32 cellular contexts compared by ENCODE assay signal in the genomic region with DNA sequence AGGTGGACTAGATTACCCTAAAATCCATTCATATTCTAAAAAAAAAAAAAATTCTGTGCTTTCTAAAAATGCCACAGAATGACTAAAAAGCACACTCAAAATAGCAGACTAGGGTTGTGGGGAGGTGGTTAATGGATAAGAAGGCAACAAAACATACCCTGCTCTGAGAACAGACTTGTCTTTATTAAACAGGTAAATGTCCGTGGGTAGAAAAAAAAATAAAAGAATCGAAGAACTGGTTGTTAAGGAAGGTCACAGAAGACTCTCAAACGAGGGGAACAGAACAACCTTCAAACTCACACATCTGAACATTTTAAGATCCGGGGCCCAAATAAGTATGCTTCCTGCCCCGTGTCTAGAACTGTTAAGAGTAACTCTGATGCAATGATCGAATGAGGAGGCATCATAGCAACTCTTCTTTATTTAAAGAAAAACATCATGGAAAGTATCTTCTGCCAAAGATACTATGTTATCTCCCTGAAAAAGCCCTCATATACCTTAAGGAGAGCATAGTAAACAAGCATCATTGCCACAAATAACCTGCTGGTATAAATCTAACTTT.
"Had no signal": no experiment of that assay in that cellular context is flagged by ENCODE, and none has a peak within 500 bp of the region (broad histone marks: within the 10 kb centered on the region; RNA-seq: fewer than 3 reads in every experiment).

No MANE protein-coding gene starts in this region.

- H3K9ac ChIP-seq: KMS-11 had no signal

- DNase-seq: activated CD4-positive, alpha-beta memory T cell treated with anti-CD3 and anti-CD28 coated beads, Interleukin-2, amount 10 ng/mL, durations not matched to agents 7 days and 5 days; activated CD4-positive, alpha-beta T cell treated with anti-CD3 and anti-CD28 coated beads for 1 hour; activated CD4-positive, alpha-beta T cell treated with anti-CD3 and anti-CD28 coated beads for 48 hours; activated CD4-positive, CD25-positive, alpha-beta regulatory T cell; activated CD8-positive, alpha-beta memory T cell treated with anti-CD3 and anti-CD28 coated beads for 24 hours; activated CD8-positive, alpha-beta memory T cell treated with anti-CD3 and anti-CD28 coated beads, Interleukin-2, amount 10 ng/mL, durations not matched to agents 7 days and 5 days; activated CD8-positive, alpha-beta memory T cell treated with anti-CD3 and anti-CD28 coated beads, Interleukin-2, amount 50 U/mL, for 48 hours; activated effector memory CD4-positive, alpha-beta T cell treated with Interleukin-2 at 50 U/mL for 16 hours; activated naive CD4-positive, alpha-beta T cell treated with anti-CD3 and anti-CD28 coated beads, Interleukin-2, amount 10 ng/mL, durations not matched to agents 7 days and 5 days; activated naive CD8-positive, alpha-beta T cell treated with anti-CD3 and anti-CD28 coated beads, Interleukin-2, amount 50 U/mL, for 24 hours; activated T-cell treated with anti-CD3 and anti-CD28 coated beads, Interleukin-2, amount 50 U/mL, for 48 hours; aorta; brain microvascular endothelial cell; central memory CD4-positive, alpha-beta T cell; MM.1S; NCI-H1048; NCI-H1105 treated with DMSO at 0.1 percent for 48 hours; NCI-H1436; NCI-H1694; NCI-H1930; NCI-H2081 treated with DMSO at 0.1 percent for 48 hours; NCI-H226; NCI-H446 treated with DMSO at 0.1 percent for 48 hours; NCI-H524; NCI-H69; Right ventricle myocardium superior; SW 1271; T-helper 1 cell; T-helper 2 cell; T-helper 9 cell had no signal

- ATAC-seq: activated CD8-positive, alpha-beta memory T cell treated with anti-CD3 and anti-CD28 coated beads, Interleukin-2, amount 10 ng/mL, durations not matched to agents 7 days and 5 days; activated naive CD8-positive, alpha-beta T cell treated with anti-CD3 and anti-CD28 coated beads, Interleukin-2, amount 50 U/mL, for 24 hours had no signal

- H3K27me3 ChIP-seq: brain microvascular endothelial cell had no signal

- H3K36me3 ChIP-seq: brain microvascular endothelial cell had no signal

- H3K27ac ChIP-seq: brain microvascular endothelial cell, KMS-11, VCaP had no signal

- H3K4me2 ChIP-seq: KMS-11 had no signal
